Comparison of ENCODE assay signal across 8 cellular contexts in the genomic region with DNA sequence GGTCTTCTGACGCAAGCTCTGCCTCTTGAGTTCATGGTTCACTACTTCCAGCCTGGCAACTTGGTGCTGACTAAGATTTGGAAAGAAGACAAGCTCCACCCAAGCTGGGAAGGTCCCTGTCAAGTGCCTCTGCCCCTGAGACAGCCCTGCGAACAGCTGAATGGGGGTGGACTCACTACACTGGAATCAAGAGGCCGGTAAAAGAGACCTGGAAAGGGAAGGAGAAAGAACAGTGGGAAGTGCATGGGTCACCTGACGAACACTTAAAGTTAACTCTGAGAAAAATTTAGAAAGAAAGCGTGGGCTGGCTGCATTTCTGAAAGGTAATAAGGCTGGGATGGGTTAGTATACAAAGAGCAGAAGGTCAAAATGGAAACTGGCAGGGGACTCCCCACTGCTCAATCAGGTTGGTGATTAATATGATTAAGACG. TPM values are rescaled to one million over a fixed set of nuclear protein-coding genes. Genes with fewer than 3 reads are reported as not detected.
A peak's percentile ranks its signal among the peaks of the same experiment; 100 is the strongest.
DNase-seq lines count a peak whose midpoint lies in the region; ATAC-seq and TF ChIP-seq lines count a peak whose summit lies in the region.

No MANE protein-coding gene starts in this region.

- DNase-seq in M059J (ENCODE audit: low read depth), result peak; percentile 86
- DNase-seq in mesothelial cell of epicardium (ENCODE audit: low spot score in 2 of 2, unreplicated experiment in 2 of 2), result no peak
- DNase-seq in activated naive CD4-positive, alpha-beta T cell treated with anti-CD3 and anti-CD28 coated beads for 36 hours, result no peak
- no peak for DNase-seq in NCI-H1105 (lab: John Stamatoyannopoulos, UW)
- DNase-seq in MV-4-11 (lab: John Stamatoyannopoulos, UW), result no peak
- DNase-seq in NCI-H146 treated with DMSO at 0.1 percent for 48 hours (lab: John Stamatoyannopoulos, UW; ENCODE audit: unreplicated experiment), result no peak

- peak overlapping the region; percentile 11 for H3K27ac Mint-ChIP-seq in mesothelial cell of epicardium
- H3K27ac Mint-ChIP-seq in activated naive CD4-positive, alpha-beta T cell treated with anti-CD3 and anti-CD28 coated beads for 36 hours, result no peak overlapping the region

- no peak overlapping the region for H3K4me3 Mint-ChIP-seq in mesothelial cell of epicardium
- H3K4me3 Mint-ChIP-seq in activated naive CD4-positive, alpha-beta T cell treated with anti-CD3 and anti-CD28 coated beads for 36 hours, result no peak overlapping the region

- intact Hi-C loops in activated naive CD4-positive, alpha-beta T cell treated with anti-CD3 and anti-CD28 coated beads for 36 hours (cut with micrococcal nuclease), result no loop called here

- ATAC-seq in GM18505 (IDR thresholded peaks at IDR 0.05; ENCODE audit: unreplicated experiment), result peak; percentile 94
- ATAC-seq in GM21737 (IDR thresholded peaks at IDR 0.05; ENCODE audit: unreplicated experiment), result peak; percentile 93

- no peaks in the 10 kb centered on the region for H3K9me3 Mint-ChIP-seq in mesothelial cell of epicardium
- peaks cover 2% of the 10 kb centered on the region for H3K9me3 Mint-ChIP-seq in activated naive CD4-positive, alpha-beta T cell treated with anti-CD3 and anti-CD28 coated beads for 36 hours

- H3K27me3 Mint-ChIP-seq in mesothelial cell of epicardium (ENCODE audit: low read depth), result no peaks in the 10 kb centered on the region
- H3K27me3 Mint-ChIP-seq in activated naive CD4-positive, alpha-beta T cell treated with anti-CD3 and anti-CD28 coated beads for 36 hours (ENCODE audit: low read depth), result peaks cover 29% of the 10 kb centered on the region

- CTCF ChIA-PET in activated naive CD4-positive, alpha-beta T cell treated with anti-CD3 and anti-CD28 coated beads for 36 hours (lab: Charles Lee), result no interaction called here

- peaks cover 40% of the 10 kb centered on the region for H3K4me1 Mint-ChIP-seq in mesothelial cell of epicardium
- H3K4me1 Mint-ChIP-seq in activated naive CD4-positive, alpha-beta T cell treated with anti-CD3 and anti-CD28 coated beads for 36 hours (ENCODE audit: low read depth), result peaks cover 11% of the 10 kb centered on the region

- no peaks in the 10 kb centered on the region for H3K36me3 Mint-ChIP-seq in mesothelial cell of epicardium
- no peaks in the 10 kb centered on the region for H3K36me3 Mint-ChIP-seq in activated naive CD4-positive, alpha-beta T cell treated with anti-CD3 and anti-CD28 coated beads for 36 hours (ENCODE audit: low read depth)

- no peak for TF ChIP-seq POLR2A in GM18505 (IDR thresholded peaks at IDR 0.05; ENCODE audit: borderline replicate concordance, extremely low read depth, insufficient read depth, insufficient read length)

- TF ChIP-seq CTCF in mesothelial cell of epicardium (IDR thresholded peaks at IDR 0.05; ENCODE audit: unreplicated experiment), result no peak

RNA-seq across cellular contexts. Expression of gene ZNF496, which starts 26.1 kb away (rescaled TPM):
- 26.4 and 28.0 TPM in 2 replicates for total RNA-seq in M059J (2014; rRNA removed; shearing (Covaris generic))
- 61.5 to 70.6 TPM (median 69.0 TPM) in 3 replicates for total RNA-seq in mesothelial cell of epicardium
- total RNA-seq in activated naive CD4-positive, alpha-beta T cell treated with anti-CD3 and anti-CD28 coated beads for 36 hours, result 10 to 100 TPM in 1 of 2 experiments, 1 to 10 TPM in 1; 9.8 to 10.6 TPM

RNA-seq across cellular contexts. Expression of gene NLRP3, which starts 58.2 kb away (rescaled TPM):
- total RNA-seq in M059J (2014; rRNA removed; shearing (Covaris generic)), result 7.4 and 9.2 TPM in 2 replicates
- total RNA-seq in mesothelial cell of epicardium, result 0.13 to 0.34 TPM (median 0.22 TPM) in 3 replicates
- under 1 TPM in 1 of 2 experiments, not detected in 1; 0.20 TPM for total RNA-seq in activated naive CD4-positive, alpha-beta T cell treated with anti-CD3 and anti-CD28 coated beads for 36 hours
